16 cellular contexts compared by ENCODE assay signal in the genomic region with DNA sequence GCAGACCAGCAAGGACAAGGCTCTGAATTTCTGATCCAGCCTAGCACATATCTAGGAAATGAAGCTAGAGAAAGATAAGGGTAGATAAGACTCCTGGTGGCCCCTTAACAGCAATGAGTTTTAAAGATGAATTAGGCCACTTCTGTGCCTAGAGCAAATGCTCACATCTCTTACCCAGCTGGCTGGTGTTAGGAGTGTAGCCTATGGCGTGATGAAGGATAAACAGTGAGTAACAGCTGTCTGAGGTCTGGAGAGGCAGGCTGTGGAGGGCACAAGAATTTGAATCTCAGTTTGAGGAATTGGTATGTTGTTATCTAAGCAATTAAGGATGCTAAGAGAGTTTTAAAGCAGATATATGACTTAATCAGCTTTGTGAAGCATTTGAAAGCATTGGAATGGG.
DNase-seq lines count a peak whose midpoint lies in the region; ATAC-seq, FAIRE-seq and TF ChIP-seq lines count a peak whose summit lies in the region.
"Had no signal": no experiment of that assay in that cellular context is flagged by ENCODE, and none has a peak within 500 bp of the region (broad histone marks: within the 10 kb centered on the region; RNA-seq: fewer than 3 reads in every experiment).

No MANE protein-coding gene starts in this region.

- POLR2A ChIA-PET in AG04449 (lab: Yijun Ruan, JAX) = interaction anchor here (1.1 kb wide), 1 partner anchor 88 kb away, joined by 4 read pairs; no protein-coding TSS in a partner anchor
- POLR2A ChIA-PET in naive thymus-derived CD8-positive, alpha-beta T cell (lab: Charles Lee) = no interaction called here

- CTCF ChIA-PET in AG04449 (lab: Yijun Ruan, JAX) = interaction anchor here (0.8 to 5.1 kb wide), 9 partner anchors 9 to 162 kb away, joined by 3 to 25 read pairs (median 3); a partner anchor contains a TSS

- H3K79me2 ChIP-seq in astrocyte (ENCODE audit: insufficient read depth, low read length) = no peaks in the 10 kb centered on the region

- peaks cover 2% of the 10 kb centered on the region for H3K9me3 Mint-ChIP-seq in astrocyte (ENCODE audit: unreplicated experiment)
- H3K9me3 Mint-ChIP-seq in naive thymus-derived CD8-positive, alpha-beta T cell = peaks cover 0 to 10% (median 2%) of the 10 kb centered on the region in 9 donors
- H3K9me3 Mint-ChIP-seq: activated CD8-positive, alpha-beta T cell treated with anti-CD3 and anti-CD28 coated beads for 36 hours had no signal

- no peak for ATAC-seq in left lobe of liver
- no peak for ATAC-seq in naive thymus-derived CD8-positive, alpha-beta T cell
- ATAC-seq in GM21390 (IDR thresholded peaks at IDR 0.05; ENCODE audit: unreplicated experiment) = no peak
- ATAC-seq: activated CD8-positive, alpha-beta T cell treated with anti-CD3 and anti-CD28 coated beads for 36 hours; lower lobe of right lung; right lobe of liver had no signal

- no peaks in the 10 kb centered on the region for H4K20me1 ChIP-seq in astrocyte (ENCODE audit: insufficient read depth, low read length)

- H3K4me3 Mint-ChIP-seq in astrocyte (ENCODE audit: unreplicated experiment) = no peak overlapping the region
- no peak overlapping the region for H3K4me3 Mint-ChIP-seq in naive thymus-derived CD8-positive, alpha-beta T cell
- H3K4me3 Mint-ChIP-seq: activated CD8-positive, alpha-beta T cell treated with anti-CD3 and anti-CD28 coated beads for 36 hours had no signal

- H3K27me3 ChIP-seq in astrocyte (ENCODE audit: insufficient read depth, low read length) = no peaks in the 10 kb centered on the region
- H3K27me3 ChIP-seq: esophagus squamous epithelium, right lobe of liver had no signal

- H3K27me3 Mint-ChIP-seq in astrocyte (ENCODE audit: low read depth, unreplicated experiment) = no peaks in the 10 kb centered on the region
- H3K27me3 Mint-ChIP-seq in naive thymus-derived CD8-positive, alpha-beta T cell = peaks cover 0 to 2% (median 0%) of the 10 kb centered on the region in 5 donors
- H3K27me3 Mint-ChIP-seq: activated CD8-positive, alpha-beta T cell treated with anti-CD3 and anti-CD28 coated beads for 36 hours had no signal

- H2AFZ ChIP-seq in astrocyte (ENCODE audit: low read depth, low read length) = no peak overlapping the region

- TF ChIP-seq CTCF in AG04449 (IDR thresholded peaks at IDR 0.05; ENCODE audit: insufficient read depth, low read length, missing control alignments) = no peak
- TF ChIP-seq CTCF in astrocyte (IDR thresholded peaks at IDR 0.05; ENCODE audit: insufficient read depth, low read depth, low read length) = no peak

- no peaks in the 10 kb centered on the region for H3K36me3 ChIP-seq in astrocyte (ENCODE audit: insufficient read depth, low read length)
- H3K36me3 ChIP-seq: esophagus squamous epithelium, lower lobe of right lung, right lobe of liver had no signal

- peaks cover 55% of the 10 kb centered on the region for H3K4me1 Mint-ChIP-seq in astrocyte (ENCODE audit: low read depth, unreplicated experiment)
- H3K4me1 Mint-ChIP-seq in naive thymus-derived CD8-positive, alpha-beta T cell = no peaks in the 10 kb centered on the region

- peak overlapping the region; percentile 86 for H3K27ac Mint-ChIP-seq in astrocyte (ENCODE audit: unreplicated experiment)
- no peak overlapping the region for H3K27ac Mint-ChIP-seq in naive thymus-derived CD8-positive, alpha-beta T cell
- H3K27ac Mint-ChIP-seq: activated CD8-positive, alpha-beta T cell treated with anti-CD3 and anti-CD28 coated beads for 36 hours had no signal

- H3K4me2 ChIP-seq in astrocyte (ENCODE audit: low read length) = no peak overlapping the region

- peak overlapping the region; percentile 63 for H3K27ac ChIP-seq in astrocyte (ENCODE audit: low read depth, low read length)
- H3K27ac ChIP-seq: esophagus squamous epithelium, lower lobe of right lung, right lobe of liver, SK-N-MC had no signal

- H3K4me1 ChIP-seq in astrocyte (ENCODE audit: insufficient read depth, low read length) = peaks cover 39% of the 10 kb centered on the region
- H3K4me1 ChIP-seq: esophagus squamous epithelium, lower lobe of right lung had no signal

- FAIRE-seq in astrocyte (lab: Jason Lieb, UNC) = peak; percentile 54

- H3K9ac ChIP-seq in astrocyte (ENCODE audit: low read length) = peak overlapping the region; percentile 10

- no peaks in the 10 kb centered on the region for H3K9me3 ChIP-seq in astrocyte (ENCODE audit: insufficient read depth, low read depth, low read length)
- H3K9me3 ChIP-seq: esophagus squamous epithelium, lower lobe of right lung, right lobe of liver had no signal

- H3K36me3 Mint-ChIP-seq in astrocyte (ENCODE audit: low read depth, unreplicated experiment) = peaks cover 9% of the 10 kb centered on the region
- H3K36me3 Mint-ChIP-seq in naive thymus-derived CD8-positive, alpha-beta T cell = peaks cover 0 to 2% (median 0%) of the 10 kb centered on the region in 3 donors

- H3K4me3 ChIP-seq in AG04449 (ENCODE audit: low read depth, low read length) (no peak overlapping the region), astrocyte (ENCODE audit: insufficient read depth, low read depth, low read length) (no peak overlapping the region)
- H3K4me3 ChIP-seq: esophagus squamous epithelium, lower lobe of right lung, right lobe of liver, SK-N-MC had no signal

- peak; percentile 75 for DNase-seq in AG04449 (ENCODE audit: low read depth, low spot score)
- peak; percentile 31 for DNase-seq in H4 (ENCODE audit: low spot score)
- DNase-seq in astrocyte (ENCODE audit: low read depth) = peak; percentile 92
- peak; percentile 59 for DNase-seq in islet precursor cell
- no peak for DNase-seq in left lobe of liver (ENCODE audit: low spot score)
- DNase-seq in naive thymus-derived CD8-positive, alpha-beta T cell = no peak
- no peak for DNase-seq in NCI-H128 (lab: John Stamatoyannopoulos, UW; ENCODE audit: unreplicated experiment)
- DNase-seq: activated CD8-positive, alpha-beta T cell treated with anti-CD3 and anti-CD28 coated beads for 36 hours; aorta; Calu3; dermis blood vessel endothelial cell; esophagus squamous epithelium; lower lobe of right lung; right lobe of liver had no signal

Comparison
In these comparisons a context has a peak if more than half of its experiments do, and no peak if none do; other contexts are left out.
1. DNase-seq: peak in AG04449 (single experiment), H4 (single experiment), astrocyte (single experiment) and islet precursor cell (single experiment); none in left lobe of liver (single experiment), naive thymus-derived CD8-positive, alpha-beta T cell (0 of 10) and NCI-H128 (single experiment).